24 cellular contexts compared by ENCODE assay signal in the genomic region with DNA sequence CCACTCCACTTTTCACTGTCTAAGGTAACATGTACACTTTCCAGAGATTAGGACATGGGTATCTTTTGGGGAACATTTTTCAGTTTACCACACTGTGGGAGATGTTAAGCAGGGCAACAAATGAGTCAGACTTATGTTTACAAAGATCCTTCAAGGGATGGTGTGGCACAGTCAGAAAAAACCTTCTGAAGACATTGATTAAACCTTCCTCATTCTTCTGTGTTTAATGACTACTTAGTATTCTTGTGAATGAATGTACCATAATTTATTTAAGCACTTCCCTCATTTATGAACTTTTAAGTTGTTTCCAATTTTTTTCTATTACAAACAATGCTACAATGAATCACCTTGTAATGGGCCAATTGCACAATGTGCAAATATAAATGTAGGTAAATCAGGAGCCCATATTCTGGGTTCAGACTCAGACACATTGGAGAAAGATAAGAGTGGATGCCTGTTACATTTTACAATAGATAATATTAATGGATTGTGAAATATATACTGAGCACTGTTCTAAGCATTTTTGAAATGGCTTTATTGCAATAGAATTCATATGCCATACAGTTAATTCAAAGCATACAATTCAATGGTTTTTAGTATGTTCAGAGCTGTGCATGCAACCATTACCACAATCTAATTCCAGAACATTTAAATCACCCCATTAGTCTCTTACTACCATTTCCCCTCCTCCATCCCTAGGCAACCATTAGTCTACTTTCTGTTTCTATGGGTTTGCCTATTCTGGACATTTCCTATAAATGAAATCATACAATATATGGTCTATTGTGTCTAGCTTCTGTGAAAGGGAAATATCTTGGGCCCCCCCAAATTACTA. TPM values are rescaled to one million over a fixed set of nuclear protein-coding genes. Genes with fewer than 3 reads are reported as not detected.
DNase-seq lines count a peak whose midpoint lies in the region; ATAC-seq and TF ChIP-seq lines count a peak whose summit lies in the region.
"Had no signal": no experiment of that assay in that cellular context is flagged by ENCODE, and none has a peak within 500 bp of the region (broad histone marks: within the 10 kb centered on the region; RNA-seq: fewer than 3 reads in every experiment).

No MANE protein-coding gene starts in this region.

- no peaks in the 10 kb centered on the region for H3F3A ChIP-seq in GM23338 (replicated peaks; ENCODE audit: low read depth)

- TF ChIP-seq CTCF in GM23338 (conservative IDR thresholded peaks at IDR 0.05; ENCODE audit: low read depth in 2 of 2) = no peak
- no peak for TF ChIP-seq CTCF in OCI-LY7 (conservative IDR thresholded peaks at IDR 0.05; ENCODE audit: low read length)
- TF ChIP-seq CTCF in fibroblast of mammary gland (conservative IDR thresholded peaks at IDR 0.05; ENCODE audit: control insufficient read depth, insufficient read depth, low read depth, low read length) = no peak

- CTCF ChIA-PET in OCI-LY7 (lab: Charles Lee; ENCODE audit: unreplicated experiment) = no interaction called here

- peaks cover 11% of the 10 kb centered on the region for H3K27me3 Mint-ChIP-seq in GM23338 (ENCODE audit: insufficient read depth, low read depth, poor library complexity)

- H3K4me1 ChIP-seq in BLaER1 (peaks cover 35% of the 10 kb centered on the region), GM23338 (ENCODE audit: insufficient read depth) (peaks cover 23% of the 10 kb centered on the region), OCI-LY7 (ENCODE audit: insufficient read depth, low read length, poor library complexity, severe bottlenecking) (peaks cover 35% of the 10 kb centered on the region)

- no peak overlapping the region for H3K27ac Mint-ChIP-seq in GM23338
- H3K27ac Mint-ChIP-seq: CD8-positive, alpha-beta T cell; memory B cell had no signal

- H3K4me2 ChIP-seq in BLaER1 (peak overlapping the region; percentile 92; the same call in 1 of the 2 replicates), GM23338 (0 out of 2 replicates have a peak overlapping the region, but pooled peaks have one; percentile 91), OCI-LY7 (ENCODE audit: low read length) (0 out of 2 replicates have a peak overlapping the region, but pooled peaks have one; percentile 95)
- H3K4me2 ChIP-seq: smooth muscle cell had no signal

- H3K4me3 Mint-ChIP-seq in GM23338 = no peak overlapping the region

- H3K27me3 ChIP-seq in BLaER1 (no peaks in the 10 kb centered on the region), GM23338 (ENCODE audit: insufficient read depth) (no peaks in the 10 kb centered on the region), MG63 (no peaks in the 10 kb centered on the region)
- H3K27me3 ChIP-seq: brain microvascular endothelial cell had no signal

- H3K79me2 ChIP-seq in GM23338 (replicated peaks; ENCODE audit: insufficient read depth) (peaks cover 24% of the 10 kb centered on the region), OCI-LY7 (ENCODE audit: insufficient read depth, low read depth, low read length) (peaks cover 39% of the 10 kb centered on the region)

- H3K9me2 ChIP-seq in GM23338 (ENCODE audit: insufficient read depth) (peaks cover 5% of the 10 kb centered on the region; the same call in 1 of the 2 replicates), OCI-LY7 (ENCODE audit: insufficient read depth, low read length) (no peaks in the 10 kb centered on the region)

- peaks cover 10% of the 10 kb centered on the region; the same call in 2 of the 3 replicates for H3K9me3 Mint-ChIP-seq in GM23338
- H3K9me3 Mint-ChIP-seq: CD8-positive, alpha-beta T cell; stimulated activated naive B cell treated with anti-CD40 and anti-IgM and Interleukin-4, amounts not matched to agents 10 μg/mL and 1 μg/mL and 100 μg/mL, for 72 hours had no signal

- no TSS peak for BruUV-seq in OCI-LY7 (replicated peaks; lab: Mats Ljungman, UMichigan)

- H4K20me1 ChIP-seq in BLaER1 = peaks cover 29% of the 10 kb centered on the region
- peaks cover 4% of the 10 kb centered on the region for H4K20me1 ChIP-seq in GM23338 (replicated peaks; ENCODE audit: insufficient read depth)
- H4K20me1 ChIP-seq in OCI-LY7 (ENCODE audit: insufficient read depth, low read length) = peaks cover 12% of the 10 kb centered on the region

- DNase-seq in GM23338 (ENCODE audit: low spot score) = no peak
- DNase-seq in OCI-LY7 (ENCODE audit: low spot score) = no peak
- peak; percentile 47 for DNase-seq in fibroblast of mammary gland (ENCODE audit: low read depth)
- DNase-seq in MG63 = no peak
- DNase-seq in activated CD8-positive, alpha-beta memory T cell treated with anti-CD3 and anti-CD28 coated beads, Interleukin-2, amount 50 U/mL, for 48 hours = no peak
- DNase-seq: activated effector memory CD4-positive, alpha-beta T cell treated with anti-CD3 and anti-CD28 coated beads, Interleukin-2, amount 50 U/mL, for 16 hours; brain microvascular endothelial cell; CD8-positive, alpha-beta T cell; effector memory CD4-positive, alpha-beta T cell; KBM-7; left cardiac atrium; NCI-H1105 treated with DMSO at 0.1 percent for 48 hours; NCI-H2081 treated with DMSO at 0.1 percent for 48 hours; NCI-H510A; nucleus accumbens; RPMI8226; stimulated activated CD4-positive, alpha-beta T cell treated with anti-CD3 and anti-CD28 coated beads, Interleukin-2, amount 100 ng/mL, for 48 hours; stimulated activated naive B cell treated with anti-CD40 and anti-IgM and Interleukin-4, amounts not matched to agents 10 μg/mL and 1 μg/mL and 100 μg/mL, for 72 hours; WERI-Rb-1 had no signal

- no peak overlapping the region for H3K9ac ChIP-seq in BLaER1

- H3K36me3 ChIP-seq in BLaER1 (no peaks in the 10 kb centered on the region), GM23338 (ENCODE audit: insufficient read depth) (no peaks in the 10 kb centered on the region; the same call in 1 of the 2 replicates), OCI-LY7 (ENCODE audit: insufficient read depth, low read length) (0 out of 2 replicates have a peak, but pooled peaks cover under 1% of the 10 kb centered on the region), MG63 (peaks cover 1% of the 10 kb centered on the region; the same call in 1 of the 2 replicates)
- H3K36me3 ChIP-seq: brain microvascular endothelial cell, WERI-Rb-1 had no signal

- H3K4me3 ChIP-seq in BLaER1 = no peak overlapping the region
- no peak overlapping the region for H3K4me3 ChIP-seq in GM23338
- H3K4me3 ChIP-seq in OCI-LY7 (ENCODE audit: low read depth, low read length, poor library complexity, severe bottlenecking) = no peak overlapping the region
- no peak overlapping the region for H3K4me3 ChIP-seq in fibroblast of mammary gland (ENCODE audit: control insufficient read depth, low read depth, low read length)
- H3K4me3 ChIP-seq in MG63 = no peak overlapping the region
- H3K4me3 ChIP-seq: smooth muscle cell had no signal

- POLR2A ChIA-PET in OCI-LY7 (lab: Charles Lee) = interaction anchor here (0.9 to 1.2 kb wide), 2 partner anchors 8 to 29 kb away, joined by 3 read pairs; no protein-coding TSS in a partner anchor

- intact Hi-C loops in OCI-LY7 (cut with micrococcal nuclease; ENCODE audit: unreplicated experiment) = no loop called here

- H3K4me1 Mint-ChIP-seq in GM23338 = peaks cover 22% of the 10 kb centered on the region; the same call in 2 of the 3 replicates

- H2AFZ ChIP-seq in GM23338 (no peak overlapping the region), OCI-LY7 (ENCODE audit: low read length) (no peak overlapping the region)

- H3K9me3 ChIP-seq in BLaER1 = no peaks in the 10 kb centered on the region
- H3K9me3 ChIP-seq in OCI-LY7 (ENCODE audit: low read length) = no peaks in the 10 kb centered on the region
- no peaks in the 10 kb centered on the region for H3K9me3 ChIP-seq in MG63

- ATAC-seq in GM23338 (no peak), GM21528 (IDR thresholded peaks at IDR 0.05; ENCODE audit: low FRiP score, unreplicated experiment) (no peak), HG03457 (IDR thresholded peaks at IDR 0.05; ENCODE audit: unreplicated experiment) (no peak)
- ATAC-seq: CD8-positive, alpha-beta T cell; left cardiac atrium; stimulated activated naive B cell treated with anti-CD40 and anti-IgM and Interleukin-4, amounts not matched to agents 10 μg/mL and 1 μg/mL and 100 μg/mL, for 72 hours had no signal

- H3K27ac ChIP-seq in BLaER1 (no peak overlapping the region), GM23338 (ENCODE audit: low read depth) (no peak overlapping the region), OCI-LY7 (ENCODE audit: low read depth, low read length, poor library complexity, severe bottlenecking) (no peak overlapping the region)
- H3K27ac ChIP-seq: brain microvascular endothelial cell, WERI-Rb-1 had no signal

- H3K36me3 Mint-ChIP-seq in GM23338 (ENCODE audit: low read depth) = peaks cover 8% of the 10 kb centered on the region
- H3K36me3 Mint-ChIP-seq: memory B cell had no signal

TF ChIP-seq in GM23338, 12 proteins besides CTCF, POLR2A, EP300 and RAD21:
- no peak for TF ChIP-seq STAT1 (IDR thresholded peaks at IDR 0.05; ENCODE audit: unreplicated experiment)
- no peak for TF ChIP-seq ZNF114 (CRISPR knock-in tag; IDR thresholded peaks at IDR 0.05)
- no peak for TF ChIP-seq ZNF331 (CRISPR knock-in tag; IDR thresholded peaks at IDR 0.05; ENCODE audit: low read depth)

RNA-seq across cellular contexts. Expression of a gene that starts 1.9 kb away (rescaled TPM):
- 27.1 and 27.2 TPM in 2 replicates for total RNA-seq in GM23338 (2014; rRNA removed; shearing (Covaris generic))
- polyA plus RNA-seq in GM23338 (2016; fragmentation: Nextera tagmentation; extraction: Ambion mirVana) = 7.2 and 7.6 TPM in 2 replicates
- total RNA-seq in OCI-LY7 (2014; rRNA removed; shearing (Covaris generic)) = 20.7 and 22.3 TPM in 2 replicates
- 46.6 and 50.0 TPM in 2 replicates for total RNA-seq in OCI-LY7 (2022)
- total RNA-seq in MG63 (2014; rRNA removed; shearing (Covaris generic); ENCODE audit: low replicate concordance) = 11.1 and 19.0 TPM in 2 replicates

RNA-seq across cellular contexts. Expression of a gene that starts 45.1 kb away (rescaled TPM):
- total RNA-seq in GM23338 (2014; rRNA removed; shearing (Covaris generic)) = 15.9 and 17.1 TPM in 2 replicates
- polyA plus RNA-seq in GM23338 (2016; fragmentation: Nextera tagmentation; extraction: Ambion mirVana) = 32.0 and 32.8 TPM in 2 replicates
- total RNA-seq in OCI-LY7 (2014; rRNA removed; shearing (Covaris generic)) = 36.0 and 37.8 TPM in 2 replicates
- 54.3 and 64.8 TPM in 2 replicates for total RNA-seq in OCI-LY7 (2022)
- total RNA-seq in MG63 (2014; rRNA removed; shearing (Covaris generic); ENCODE audit: low replicate concordance) = 50.2 and 86.2 TPM in 2 replicates

RNA-seq across cellular contexts. Expression of a gene that starts 56.8 kb away (rescaled TPM):
- total RNA-seq in GM23338 (2014; rRNA removed; shearing (Covaris generic)) = 0.82 and 1.1 TPM in 2 replicates
- 0.76 and 0.85 TPM in 2 replicates for polyA plus RNA-seq in GM23338 (2016; fragmentation: Nextera tagmentation; extraction: Ambion mirVana)
- 0.22 and 0.23 TPM in 2 replicates for total RNA-seq in OCI-LY7 (2014; rRNA removed; shearing (Covaris generic))
- 0.37 and 0.74 TPM in 2 replicates for total RNA-seq in OCI-LY7 (2022)
- total RNA-seq in MG63 (2014; rRNA removed; shearing (Covaris generic); ENCODE audit: low replicate concordance) = 1.1 TPM in 1 of 2 replicates, not detected in the other
